21 cellular contexts compared by ENCODE assay signal in the genomic region with DNA sequence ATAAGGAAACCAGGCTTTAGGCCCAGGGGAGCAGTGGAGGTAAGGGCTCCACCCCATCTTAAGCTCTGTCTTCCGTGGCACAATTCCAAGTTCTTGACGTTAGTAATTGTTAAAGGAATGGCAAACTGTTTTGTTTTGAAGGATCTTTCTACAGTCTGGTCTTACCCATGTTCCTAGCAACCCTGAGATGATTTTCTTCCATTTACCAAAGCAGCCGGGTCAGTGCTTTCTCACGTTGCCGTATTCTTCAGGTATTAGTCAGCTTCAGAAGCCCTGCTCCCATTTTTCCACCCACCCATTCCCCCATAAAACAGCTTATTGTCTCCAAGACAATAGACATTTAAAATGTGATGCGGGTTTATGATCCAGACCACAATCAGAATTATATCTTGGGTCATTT.
DNase-seq lines count a peak whose midpoint lies in the region; ATAC-seq lines count a peak whose summit lies in the region.
"Had no signal": no experiment of that assay in that cellular context is flagged by ENCODE, and none has a peak within 500 bp of the region (broad histone marks: within the 10 kb centered on the region; RNA-seq: fewer than 3 reads in every experiment).

No MANE protein-coding gene starts in this region.

- H3K27ac ChIP-seq in cingulate gyrus (ENCODE audit: low read depth, low read length) = peak overlapping the region; percentile 16
- H3K27ac ChIP-seq in layer of hippocampus (ENCODE audit: low read depth, low read length) = peak overlapping the region; percentile 7
- H3K27ac ChIP-seq: C4-2B, GM23248 had no signal

- H3K9me3 Mint-ChIP-seq in stimulated activated naive CD8-positive, alpha-beta T cell treated with anti-CD3 and anti-CD28 coated beads, Interleukin-15, Interleukin-2, amounts not matched to agents 100 ng/mL and 50 ng/mL, for 24 hours = no peaks in the 10 kb centered on the region
- no peaks in the 10 kb centered on the region for H3K9me3 Mint-ChIP-seq in stimulated activated naive CD8-positive, alpha-beta T cell treated with anti-CD3 and anti-CD28 coated beads, Interleukin-15, amount 100 ng/mL, for 72 hours
- H3K9me3 Mint-ChIP-seq: CD8-positive, alpha-beta memory T cell; IgD-negative memory B cell had no signal

- DNase-seq in stimulated activated naive CD8-positive, alpha-beta T cell treated with anti-CD3 and anti-CD28 coated beads, Interleukin-15, amount 100 ng/mL, for 72 hours = no peak
- DNase-seq in stimulated activated naive CD4-positive, alpha-beta T cell treated with Interleukin-2 at 50 U/mL for 16 hours (lab: John Stamatoyannopoulos, UW) = no peak
- DNase-seq in stimulated activated CD8-positive, alpha-beta memory T cell treated with anti-CD3 and anti-CD28 coated beads, Interleukin-4, amount 100 ng/mL, for 48 hours = no peak
- DNase-seq: 8988T; Calu3; CD8-positive, alpha-beta memory T cell; DMS153; GM23248; MV-4-11; NCI-H1105 treated with DMSO at 0.1 percent for 48 hours; NCI-H2029 treated with DMSO at 0.1 percent for 48 hours; NCI-H345; NCI-H524 had no signal

- H3K27me3 Mint-ChIP-seq in stimulated activated naive CD8-positive, alpha-beta T cell treated with anti-CD3 and anti-CD28 coated beads, Interleukin-15, Interleukin-2, amounts not matched to agents 100 ng/mL and 50 ng/mL, for 24 hours = no peaks in the 10 kb centered on the region
- H3K27me3 Mint-ChIP-seq in stimulated activated naive CD8-positive, alpha-beta T cell treated with anti-CD3 and anti-CD28 coated beads, Interleukin-15, amount 100 ng/mL, for 72 hours = no peaks in the 10 kb centered on the region
- H3K27me3 Mint-ChIP-seq: CD8-positive, alpha-beta memory T cell; IgD-negative memory B cell had no signal

- H3K4me1 Mint-ChIP-seq in stimulated activated naive CD8-positive, alpha-beta T cell treated with anti-CD3 and anti-CD28 coated beads, Interleukin-15, Interleukin-2, amounts not matched to agents 100 ng/mL and 50 ng/mL, for 24 hours (ENCODE audit: low read depth) = peaks cover 4% of the 10 kb centered on the region
- no peaks in the 10 kb centered on the region for H3K4me1 Mint-ChIP-seq in stimulated activated naive CD8-positive, alpha-beta T cell treated with anti-CD3 and anti-CD28 coated beads, Interleukin-15, amount 100 ng/mL, for 72 hours
- H3K4me1 Mint-ChIP-seq: IgD-negative memory B cell had no signal

- peak overlapping the region; percentile 16 for H3K27ac Mint-ChIP-seq in stimulated activated naive CD8-positive, alpha-beta T cell treated with anti-CD3 and anti-CD28 coated beads, Interleukin-15, Interleukin-2, amounts not matched to agents 100 ng/mL and 50 ng/mL, for 24 hours
- H3K27ac Mint-ChIP-seq in stimulated activated naive CD8-positive, alpha-beta T cell treated with anti-CD3 and anti-CD28 coated beads, Interleukin-15, amount 100 ng/mL, for 72 hours = no peak overlapping the region

- H3K27me3 ChIP-seq in layer of hippocampus (ENCODE audit: control insufficient read depth, insufficient read depth, low read length) = no peaks in the 10 kb centered on the region

- H3K36me3 Mint-ChIP-seq in stimulated activated naive CD8-positive, alpha-beta T cell treated with anti-CD3 and anti-CD28 coated beads, Interleukin-15, Interleukin-2, amounts not matched to agents 100 ng/mL and 50 ng/mL, for 24 hours (ENCODE audit: low read depth) = peaks cover 69% of the 10 kb centered on the region

- no peak for ATAC-seq in stimulated activated naive CD8-positive, alpha-beta T cell treated with anti-CD3 and anti-CD28 coated beads, Interleukin-15, amount 100 ng/mL, for 72 hours
- ATAC-seq in GM21825 (IDR thresholded peaks at IDR 0.05; ENCODE audit: unreplicated experiment) = no peak
- ATAC-seq: HCT116, Right ventricle myocardium inferior had no signal

- H3K4me3 Mint-ChIP-seq in stimulated activated naive CD8-positive, alpha-beta T cell treated with anti-CD3 and anti-CD28 coated beads, Interleukin-15, Interleukin-2, amounts not matched to agents 100 ng/mL and 50 ng/mL, for 24 hours = no peak overlapping the region
- H3K4me3 Mint-ChIP-seq in stimulated activated naive CD8-positive, alpha-beta T cell treated with anti-CD3 and anti-CD28 coated beads, Interleukin-15, amount 100 ng/mL, for 72 hours = no peak overlapping the region
- H3K4me3 Mint-ChIP-seq: CD8-positive, alpha-beta memory T cell had no signal
